8 cellular contexts compared by ENCODE assay signal in genomic region chr6:18265099-18265372, GRCh38. TPM values are rescaled to one million over a fixed set of nuclear protein-coding genes. Genes with fewer than 3 reads are reported as not detected.
DNase-seq lines count a peak whose midpoint lies in the region; ATAC-seq and TF ChIP-seq lines count a peak whose summit lies in the region.

No MANE protein-coding gene starts in this region.

- H3K4me1 ChIP-seq in heart right ventricle: peaks cover 0 to 39% (median 32%) of the 10 kb centered on the region in 9 donors
- peaks cover 8 to 14% of the 10 kb centered on the region in 2 donors for H3K4me1 ChIP-seq in lung (ENCODE audit: control insufficient read depth in 2 of 2, insufficient read depth in 2 of 2, low read length in 2 of 2)
- no peaks in the 10 kb centered on the region for H3K4me1 ChIP-seq in aorta (ENCODE audit: control insufficient read depth in 1 of 2, insufficient read depth in 2 of 2, low read length in 2 of 2)

- in situ Hi-C loops in astrocyte of the cerebellum (cut with HindIII; ENCODE audit: low sequenced_read_pairs): no loop called here

- intact Hi-C loops in heart right ventricle (cut with DNase I): loop anchor here in 4 of 10 donors (5.0 to 10.0 kb wide), 3 partner anchors 110 to 280 kb away; partner anchors contain the start of genes KDM1B (in 3 of the 4), TPMT (in 3 of the 4) and KIF13A (in 1 of the 4)
- intact Hi-C loops in Right ventricle myocardium inferior (cut with DNase I): loop anchor here (2.0 kb wide), 1 partner anchor 240 kb away; no protein-coding TSS in a partner anchor
- intact Hi-C loops in aorta (cut with DNase I): no loop called here

- H3K36me3 ChIP-seq in heart right ventricle (peaks cover 0 to 13% (median 0%) of the 10 kb centered on the region in 9 donors), lung (ENCODE audit: control insufficient read depth in 2 of 2, insufficient read depth in 2 of 2, low read length in 2 of 2) (peaks cover 2 to 3% of the 10 kb centered on the region in 2 donors), aorta (ENCODE audit: control insufficient read depth in 1 of 2, insufficient read depth in 2 of 2, low read length in 1 of 2) (no peaks in the 10 kb centered on the region)

- ATAC-seq in heart right ventricle (peak in 2 of 8 donors; percentile 4 to 6), Right ventricle myocardium inferior (no peak), lung (ENCODE audit: insufficient read depth, low FRiP score) (no peak), aorta (ENCODE audit: low FRiP score) (no peak), GM19324 (IDR thresholded peaks at IDR 0.05; ENCODE audit: low FRiP score, unreplicated experiment) (no peak)

- 18 to 19% methylated on average over 2 of the region's 2 CpGs for WGBS in heart right ventricle, 2 donors
- 11 to 12% methylated on average over 2 of the region's 2 CpGs for WGBS in lung, 2 donors
- 18 to 19% methylated on average over 2 of the region's 2 CpGs for WGBS in aorta, 2 donors

- H3K27ac ChIP-seq in heart right ventricle (peak overlapping the region in 9 of 10 donors; percentile 89 to 98 (median 96)), lung (ENCODE audit: low read depth in 1 of 2, low read length in 1 of 2) (peak overlapping the region; percentile 99 to 100), aorta (ENCODE audit: low read depth in 1 of 2, low read length in 2 of 2) (no peak overlapping the region)

- H3K9me3 ChIP-seq in heart right ventricle (no peaks in the 10 kb centered on the region), lung (ENCODE audit: control insufficient read depth in 2 of 2, insufficient read depth in 1 of 2, low read length in 1 of 2) (peaks cover 0 to 4% of the 10 kb centered on the region in 2 donors), aorta (ENCODE audit: control insufficient read depth, low read length) (no peaks in the 10 kb centered on the region)

- DNase-seq in heart right ventricle (no peak), Right ventricle myocardium inferior (ENCODE audit: missing footprints) (no peak), astrocyte of the cerebellum (ENCODE audit: low read depth) (no peak), lung (ENCODE audit: low spot score) (no peak), aorta (no peak), SW 1271 (lab: John Stamatoyannopoulos, UW) (no peak), NCI-H2029 treated with DMSO at 0.1 percent for 48 hours (lab: John Stamatoyannopoulos, UW) (no peak)

- H3K27me3 ChIP-seq in heart right ventricle: no peaks in the 10 kb centered on the region
- H3K27me3 ChIP-seq in lung (ENCODE audit: control insufficient read depth, insufficient read depth): no peaks in the 10 kb centered on the region
- H3K27me3 ChIP-seq in aorta (ENCODE audit: control insufficient read depth in 1 of 2, insufficient read depth in 2 of 2, low read length in 1 of 2): no peaks in the 10 kb centered on the region

- H3K4me3 ChIP-seq in heart right ventricle (peak overlapping the region in 9 of 10 donors; percentile 74 to 95 (median 89)), astrocyte of the cerebellum (ENCODE audit: low read depth, low read length) (peak overlapping the region; percentile 94), lung (peak overlapping the region; percentile 63), aorta (ENCODE audit: low read length in 2 of 2) (peak overlapping the region; percentile 82 to 90)

- no peak for TF ChIP-seq CTCF in heart right ventricle (IDR thresholded peaks at IDR 0.05)
- no peak for TF ChIP-seq CTCF in astrocyte of the cerebellum (IDR thresholded peaks at IDR 0.05; ENCODE audit: low read depth, low read length, missing control alignments)
- TF ChIP-seq CTCF in lung (IDR thresholded peaks at IDR 0.05; ENCODE audit: control extremely low read depth, extremely low read depth): no peak

RNA-seq across cellular contexts. Expression of gene DEK, which starts 0.7 kb away (rescaled TPM):
- 10 to 100 TPM; 38.6 to 78.3 (median 55.6) TPM for total RNA-seq in heart right ventricle
- polyA plus RNA-seq in heart right ventricle: 10 to 100 TPM; 23.0 to 27.0 TPM
- total RNA-seq in Right ventricle myocardium inferior: 68.6 TPM
- 10 to 100 TPM; 69.5 to 87.6 TPM for total RNA-seq in lung
- 10 to 100 TPM; 35.2 to 43.6 TPM for polyA plus RNA-seq in lung
- 10 to 100 TPM; 73.0 to 77.6 TPM for total RNA-seq in aorta
- 10 to 100 TPM; 61.7 to 83.9 TPM for polyA plus RNA-seq in aorta

Comparison
In these comparisons a context has a peak if more than half of its experiments do, and no peak if none do; other contexts are left out.
1. H3K27ac ChIP-seq: peak in heart right ventricle (9 of 10) and lung (2 of 2); none in aorta (0 of 2).
2. Peak in every context shown above with its lines, with median percentiles within 50 percentile points of each other: H3K4me3 ChIP-seq.